8 cellular contexts compared by ENCODE assay signal in the genomic region with DNA sequence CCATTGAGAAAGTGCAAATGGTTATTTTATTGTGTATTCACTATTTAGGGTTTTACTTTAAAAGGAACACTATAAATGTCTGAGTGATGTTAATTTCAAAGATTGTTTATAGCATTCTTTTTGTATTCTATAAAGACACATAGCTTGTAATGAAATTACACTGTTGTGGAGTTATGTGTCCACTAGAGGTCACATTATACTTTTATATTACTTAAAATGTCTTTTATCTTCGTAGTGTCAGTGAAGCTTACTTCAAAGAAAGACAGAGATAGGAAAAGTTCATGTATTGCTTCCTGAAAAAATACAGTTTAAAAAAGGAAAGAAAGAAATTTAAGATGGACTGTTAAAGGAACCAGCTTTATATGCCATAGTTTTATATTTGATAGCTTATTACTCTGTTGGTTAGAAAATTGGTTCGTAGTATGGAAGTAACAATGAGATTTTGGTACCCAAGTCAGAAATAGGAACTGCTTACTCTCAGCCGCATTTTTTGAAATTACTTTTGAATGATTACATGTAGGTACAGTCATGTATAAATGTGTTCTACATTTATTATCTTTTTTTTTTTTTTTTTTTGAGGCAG. TPM values are rescaled to one million over a fixed set of nuclear protein-coding genes. Genes with fewer than 3 reads are reported as not detected.
A peak's percentile ranks its signal among the peaks of the same experiment; 100 is the strongest.
DNase-seq lines count a peak whose midpoint lies in the region; ATAC-seq and TF ChIP-seq lines count a peak whose summit lies in the region.

No MANE protein-coding gene starts in this region.

- no peak for DNase-seq in GM12864 (ENCODE audit: low read depth)
- DNase-seq in NCI-H748 treated with DMSO at 0.1 percent for 48 hours (lab: John Stamatoyannopoulos, UW) = peak; percentile 3
- no peak for DNase-seq in endodermal cell
- no peak for DNase-seq in prostate gland (ENCODE audit: low spot score)
- DNase-seq in OCI-M2 (lab: John Stamatoyannopoulos, UW; ENCODE audit: unreplicated experiment) = no peak

- no peak for TF ChIP-seq POLR2A in prostate gland (IDR thresholded peaks at IDR 0.05)

- peaks cover 7% of the 10 kb centered on the region for H3K4me1 Mint-ChIP-seq in endodermal cell

- peak; percentile 67 for TF ChIP-seq CTCF in 22Rv1 (IDR thresholded peaks at IDR 0.05)
- peak; percentile 27 for TF ChIP-seq CTCF in GM12864 (IDR thresholded peaks at IDR 0.05; ENCODE audit: low read depth, low read length, missing control alignments)
- TF ChIP-seq CTCF in endodermal cell (conservative IDR thresholded peaks at IDR 0.05) = peak; percentile 72
- peak; percentile 12 to 58 (median 37) for TF ChIP-seq CTCF in prostate gland (IDR thresholded peaks at IDR 0.05)

- H3K9ac ChIP-seq in endodermal cell (ENCODE audit: extremely low read depth, low read length, poor library complexity, severe bottlenecking) = no peak overlapping the region

- ATAC-seq in HG02763 (IDR thresholded peaks at IDR 0.05; ENCODE audit: unreplicated experiment) = no peak
- no peak for ATAC-seq in HG02840 (IDR thresholded peaks at IDR 0.05; ENCODE audit: low FRiP score, unreplicated experiment)

- 81% methylated on average over 3 of the region's 3 CpGs; no CpG with 5 or more reads in 1 of the 2 experiments for WGBS in endodermal cell (ENCODE audit: insufficient coverage in 1 of 2, insufficient read length in 1 of 2), 2 experiments
- 56% methylated on average over 3 of the region's 3 CpGs for WGBS in prostate gland

- H3K4me1 ChIP-seq in endodermal cell (ENCODE audit: control insufficient read depth, insufficient read depth, low read length) (peaks cover 4% of the 10 kb centered on the region), prostate gland (replicated peaks) (no peaks in the 10 kb centered on the region)

- intact Hi-C loops in prostate gland (cut with DNase I) = no loop called here

- H3K4me3 Mint-ChIP-seq in endodermal cell = no peak overlapping the region

- no peaks in the 10 kb centered on the region for H3K36me3 Mint-ChIP-seq in endodermal cell (ENCODE audit: low read depth)

- H3K27ac Mint-ChIP-seq in endodermal cell = no peak overlapping the region

- H3K27me3 Mint-ChIP-seq in endodermal cell (ENCODE audit: insufficient read depth) = peaks cover 3% of the 10 kb centered on the region

- H3K4me3 ChIP-seq in GM12864 (ENCODE audit: low read depth, low read length) (no peak overlapping the region), endodermal cell (ENCODE audit: low read length) (no peak overlapping the region), prostate gland (no peak overlapping the region)

- no peaks in the 10 kb centered on the region for H3K9me3 Mint-ChIP-seq in endodermal cell

- H3K9me3 ChIP-seq in endodermal cell (ENCODE audit: control insufficient read depth, low read length) (no peaks in the 10 kb centered on the region), prostate gland (no peaks in the 10 kb centered on the region)

- no peaks in the 10 kb centered on the region for H3K27me3 ChIP-seq in endodermal cell (ENCODE audit: control insufficient read depth, insufficient read depth, low read length, poor library complexity, severe bottlenecking)
- no peaks in the 10 kb centered on the region for H3K27me3 ChIP-seq in prostate gland (replicated peaks; ENCODE audit: insufficient read depth)

- no peak overlapping the region for H3K27ac ChIP-seq in 22Rv1
- H3K27ac ChIP-seq in endodermal cell (ENCODE audit: low read depth, low read length) = no peak overlapping the region
- H3K27ac ChIP-seq in prostate gland = no peak overlapping the region

- H3K36me3 ChIP-seq in endodermal cell (ENCODE audit: control insufficient read depth, insufficient read depth, low read length) (no peaks in the 10 kb centered on the region), prostate gland (no peaks in the 10 kb centered on the region)

RNA-seq across cellular contexts. Expression of a gene that starts 20.5 kb away (rescaled TPM):
- total RNA-seq in endodermal cell (1 to 10 TPM; 8.7 to 9.7 TPM), prostate gland (10 to 100 TPM in 1 of 2 donors, 1 to 10 TPM in 1; 7.3 to 10.2 TPM)
- polyA plus RNA-seq in endodermal cell (2013, experiment 1 of 2) = 3.6 TPM
- 3.9 TPM for polyA plus RNA-seq in endodermal cell (2013, experiment 2 of 2)

RNA-seq across cellular contexts. Expression of a gene that starts 20.8 kb away (rescaled TPM):
- total RNA-seq in endodermal cell (1 to 10 TPM; 1.3 to 1.5 TPM), prostate gland (under 1 TPM; 0.77 to 0.85 TPM)
- 2.2 TPM for polyA plus RNA-seq in endodermal cell (2013, experiment 1 of 2)
- 2.1 TPM for polyA plus RNA-seq in endodermal cell (2013, experiment 2 of 2)
